Comparison of ENCODE assay signal across 1 cellular context in the genomic region with DNA sequence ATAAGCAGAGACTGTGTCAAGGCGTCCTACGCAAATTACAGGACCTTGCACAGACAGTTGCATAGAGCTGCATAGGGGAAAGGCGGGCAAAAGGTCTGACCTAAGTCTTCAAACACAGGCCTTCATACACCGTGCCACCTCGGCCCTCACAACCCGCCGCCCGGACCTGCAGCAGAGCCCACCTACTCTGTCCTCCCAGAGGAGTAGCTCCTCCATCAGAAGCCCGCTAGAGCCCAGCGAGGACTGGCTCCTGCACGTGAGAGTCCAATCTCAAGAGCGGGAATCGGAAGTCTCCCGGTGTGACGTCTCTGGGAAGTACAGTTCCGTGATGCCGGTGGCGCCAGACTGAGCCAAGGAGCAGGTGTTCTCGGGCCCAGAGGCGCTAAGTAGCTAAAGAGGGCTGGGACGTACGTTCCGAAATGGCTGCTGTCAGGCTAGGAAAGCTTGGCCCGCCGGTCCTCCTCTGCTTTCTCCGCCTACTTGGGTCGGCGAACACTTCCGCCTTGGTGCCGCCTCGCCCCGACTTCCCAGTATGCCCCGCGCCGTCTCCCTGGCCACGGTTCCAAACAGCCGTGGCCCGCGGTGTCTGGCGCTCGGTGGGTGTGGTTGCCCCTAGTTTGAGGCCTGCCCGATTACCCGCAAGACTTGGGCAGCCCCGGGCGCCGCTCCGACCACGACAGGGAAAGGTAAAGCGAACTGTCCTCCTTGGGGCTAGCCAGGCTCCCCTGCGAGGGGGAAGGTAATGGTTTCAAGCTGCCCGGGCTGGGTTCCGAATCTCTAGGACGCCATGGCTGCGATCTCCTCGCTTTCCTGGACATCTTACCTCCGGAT.
A peak's percentile ranks its signal among the peaks of the same experiment; 100 is the strongest.
TF ChIP-seq lines count a peak whose summit lies in the region.

A gene with protein sequence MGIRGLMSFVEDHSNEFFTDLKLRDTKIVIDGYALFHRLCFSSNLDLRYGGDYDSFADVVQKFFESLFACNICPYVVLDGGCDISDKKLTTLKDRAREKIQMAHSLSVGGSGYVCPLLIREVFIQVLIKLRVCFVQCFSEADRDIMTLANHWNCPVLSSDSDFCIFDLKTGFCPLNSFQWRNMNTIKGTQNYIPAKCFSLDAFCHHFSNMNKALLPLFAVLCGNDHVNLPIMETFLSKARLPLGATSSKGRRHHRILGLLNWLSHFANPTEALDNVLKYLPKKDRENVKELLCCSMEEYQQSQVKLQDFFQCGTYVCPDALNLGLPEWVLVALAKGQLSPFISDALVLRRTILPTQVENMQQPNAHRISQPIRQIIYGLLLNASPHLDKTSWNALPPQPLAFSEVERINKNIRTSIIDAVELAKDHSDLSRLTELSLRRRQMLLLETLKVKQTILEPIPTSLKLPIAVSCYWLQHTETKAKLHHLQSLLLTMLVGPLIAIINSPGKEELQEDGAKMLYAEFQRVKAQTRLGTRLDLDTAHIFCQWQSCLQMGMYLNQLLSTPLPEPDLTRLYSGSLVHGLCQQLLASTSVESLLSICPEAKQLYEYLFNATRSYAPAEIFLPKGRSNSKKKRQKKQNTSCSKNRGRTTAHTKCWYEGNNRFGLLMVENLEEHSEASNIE (minus strand): TSS at position 505 of the 831 bp plus-strand sequence. CDS start 1,519 bp downstream, outside the sequence.
A gene with protein sequence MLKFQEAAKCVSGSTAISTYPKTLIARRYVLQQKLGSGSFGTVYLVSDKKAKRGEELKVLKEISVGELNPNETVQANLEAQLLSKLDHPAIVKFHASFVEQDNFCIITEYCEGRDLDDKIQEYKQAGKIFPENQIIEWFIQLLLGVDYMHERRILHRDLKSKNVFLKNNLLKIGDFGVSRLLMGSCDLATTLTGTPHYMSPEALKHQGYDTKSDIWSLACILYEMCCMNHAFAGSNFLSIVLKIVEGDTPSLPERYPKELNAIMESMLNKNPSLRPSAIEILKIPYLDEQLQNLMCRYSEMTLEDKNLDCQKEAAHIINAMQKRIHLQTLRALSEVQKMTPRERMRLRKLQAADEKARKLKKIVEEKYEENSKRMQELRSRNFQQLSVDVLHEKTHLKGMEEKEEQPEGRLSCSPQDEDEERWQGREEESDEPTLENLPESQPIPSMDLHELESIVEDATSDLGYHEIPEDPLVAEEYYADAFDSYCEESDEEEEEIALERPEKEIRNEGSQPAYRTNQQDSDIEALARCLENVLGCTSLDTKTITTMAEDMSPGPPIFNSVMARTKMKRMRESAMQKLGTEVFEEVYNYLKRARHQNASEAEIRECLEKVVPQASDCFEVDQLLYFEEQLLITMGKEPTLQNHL (plus strand): TSS at position 557 of the 831 bp plus-strand sequence. CDS start 2,832 bp downstream, outside the sequence.

TF ChIP-seq in WTC11, 78 proteins besides CTCF, POLR2A, EP300 and RAD21 (continued from another document and continues in another):
- TF ChIP-seq, protein P1, sequence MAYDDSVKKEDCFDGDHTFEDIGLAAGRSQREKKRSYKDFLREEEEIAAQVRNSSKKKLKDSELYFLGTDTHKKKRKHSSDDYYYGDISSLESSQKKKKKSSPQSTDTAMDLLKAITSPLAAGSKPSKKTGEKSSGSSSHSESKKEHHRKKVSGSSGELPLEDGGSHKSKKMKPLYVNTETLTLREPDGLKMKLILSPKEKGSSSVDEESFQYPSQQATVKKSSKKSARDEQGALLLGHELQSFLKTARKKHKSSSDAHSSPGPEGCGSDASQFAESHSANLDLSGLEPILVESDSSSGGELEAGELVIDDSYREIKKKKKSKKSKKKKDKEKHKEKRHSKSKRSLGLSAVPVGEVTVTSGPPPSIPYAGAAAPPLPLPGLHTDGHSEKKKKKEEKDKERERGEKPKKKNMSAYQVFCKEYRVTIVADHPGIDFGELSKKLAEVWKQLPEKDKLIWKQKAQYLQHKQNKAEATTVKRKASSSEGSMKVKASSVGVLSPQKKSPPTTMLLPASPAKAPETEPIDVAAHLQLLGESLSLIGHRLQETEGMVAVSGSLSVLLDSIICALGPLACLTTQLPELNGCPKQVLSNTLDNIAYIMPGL (CRISPR knock-in tag; IDR thresholded peaks at IDR 0.05) = peak; percentile 67; the same call in 1 of the 2 replicates
- TF ChIP-seq, protein P2, sequence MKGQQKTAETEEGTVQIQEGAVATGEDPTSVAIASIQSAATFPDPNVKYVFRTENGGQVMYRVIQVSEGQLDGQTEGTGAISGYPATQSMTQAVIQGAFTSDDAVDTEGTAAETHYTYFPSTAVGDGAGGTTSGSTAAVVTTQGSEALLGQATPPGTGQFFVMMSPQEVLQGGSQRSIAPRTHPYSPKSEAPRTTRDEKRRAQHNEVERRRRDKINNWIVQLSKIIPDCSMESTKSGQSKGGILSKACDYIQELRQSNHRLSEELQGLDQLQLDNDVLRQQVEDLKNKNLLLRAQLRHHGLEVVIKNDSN (CRISPR knock-in tag; IDR thresholded peaks at IDR 0.05) = peak; percentile 33; the same call in 1 of the 2 replicates
- TF ChIP-seq CBFB (CRISPR knock-in tag; IDR thresholded peaks at IDR 0.05; ENCODE audit: low read depth) (no peak), ZNF121 (CRISPR knock-in tag; IDR thresholded peaks at IDR 0.05) (0 out of 2 replicates have a peak, but pooled peaks have one; percentile 22), ATF1 (CRISPR knock-in tag; IDR thresholded peaks at IDR 0.05) (no peak), PRRX2 (CRISPR knock-in tag; IDR thresholded peaks at IDR 0.05) (no peak), ZNF671 (CRISPR knock-in tag; IDR thresholded peaks at IDR 0.05) (no peak), ETV6 (CRISPR knock-in tag; IDR thresholded peaks at IDR 0.05) (peak; percentile 88; the same call in 1 of the 2 replicates), MYBL2 (CRISPR knock-in tag; IDR thresholded peaks at IDR 0.05) (peak; percentile 28; the same call in 1 of the 2 replicates), JUN (CRISPR knock-in tag; IDR thresholded peaks at IDR 0.05) (no peak), EMX1 (CRISPR knock-in tag; IDR thresholded peaks at IDR 0.05) (no peak), TCF7 (CRISPR knock-in tag; IDR thresholded peaks at IDR 0.05; ENCODE audit: low read depth) (no peak), MXD4 (CRISPR knock-in tag; IDR thresholded peaks at IDR 0.05; ENCODE audit: borderline replicate concordance) (no peak), NFATC4 (CRISPR knock-in tag; IDR thresholded peaks at IDR 0.05) (no peak), HMGA2 (CRISPR knock-in tag; IDR thresholded peaks at IDR 0.05) (no peak), SP1 (CRISPR knock-in tag; conservative IDR thresholded peaks at IDR 0.05) (peak; percentile 45; the same call in 1 of the 2 replicates), FOXP1 (CRISPR knock-in tag; IDR thresholded peaks at IDR 0.05; ENCODE audit: borderline replicate concordance) (peak; percentile 86)
- TF ChIP-seq, protein P3, sequence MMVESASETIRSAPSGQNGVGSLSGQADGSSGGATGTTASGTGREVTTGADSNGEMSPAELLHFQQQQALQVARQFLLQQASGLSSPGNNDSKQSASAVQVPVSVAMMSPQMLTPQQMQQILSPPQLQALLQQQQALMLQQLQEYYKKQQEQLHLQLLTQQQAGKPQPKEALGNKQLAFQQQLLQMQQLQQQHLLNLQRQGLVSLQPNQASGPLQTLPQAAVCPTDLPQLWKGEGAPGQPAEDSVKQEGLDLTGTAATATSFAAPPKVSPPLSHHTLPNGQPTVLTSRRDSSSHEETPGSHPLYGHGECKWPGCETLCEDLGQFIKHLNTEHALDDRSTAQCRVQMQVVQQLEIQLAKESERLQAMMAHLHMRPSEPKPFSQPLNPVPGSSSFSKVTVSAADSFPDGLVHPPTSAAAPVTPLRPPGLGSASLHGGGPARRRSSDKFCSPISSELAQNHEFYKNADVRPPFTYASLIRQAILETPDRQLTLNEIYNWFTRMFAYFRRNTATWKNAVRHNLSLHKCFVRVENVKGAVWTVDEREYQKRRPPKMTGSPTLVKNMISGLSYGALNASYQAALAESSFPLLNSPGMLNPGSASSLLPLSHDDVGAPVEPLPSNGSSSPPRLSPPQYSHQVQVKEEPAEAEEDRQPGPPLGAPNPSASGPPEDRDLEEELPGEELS (CRISPR knock-in tag; IDR thresholded peaks at IDR 0.05) = 0 out of 2 replicates have a peak, but pooled peaks have one; percentile 8
- TF ChIP-seq, protein P4, sequence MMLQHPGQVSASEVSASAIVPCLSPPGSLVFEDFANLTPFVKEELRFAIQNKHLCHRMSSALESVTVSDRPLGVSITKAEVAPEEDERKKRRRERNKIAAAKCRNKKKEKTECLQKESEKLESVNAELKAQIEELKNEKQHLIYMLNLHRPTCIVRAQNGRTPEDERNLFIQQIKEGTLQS (CRISPR knock-in tag; conservative IDR thresholded peaks at IDR 0.05) = no peak
- TF ChIP-seq, protein P5, sequence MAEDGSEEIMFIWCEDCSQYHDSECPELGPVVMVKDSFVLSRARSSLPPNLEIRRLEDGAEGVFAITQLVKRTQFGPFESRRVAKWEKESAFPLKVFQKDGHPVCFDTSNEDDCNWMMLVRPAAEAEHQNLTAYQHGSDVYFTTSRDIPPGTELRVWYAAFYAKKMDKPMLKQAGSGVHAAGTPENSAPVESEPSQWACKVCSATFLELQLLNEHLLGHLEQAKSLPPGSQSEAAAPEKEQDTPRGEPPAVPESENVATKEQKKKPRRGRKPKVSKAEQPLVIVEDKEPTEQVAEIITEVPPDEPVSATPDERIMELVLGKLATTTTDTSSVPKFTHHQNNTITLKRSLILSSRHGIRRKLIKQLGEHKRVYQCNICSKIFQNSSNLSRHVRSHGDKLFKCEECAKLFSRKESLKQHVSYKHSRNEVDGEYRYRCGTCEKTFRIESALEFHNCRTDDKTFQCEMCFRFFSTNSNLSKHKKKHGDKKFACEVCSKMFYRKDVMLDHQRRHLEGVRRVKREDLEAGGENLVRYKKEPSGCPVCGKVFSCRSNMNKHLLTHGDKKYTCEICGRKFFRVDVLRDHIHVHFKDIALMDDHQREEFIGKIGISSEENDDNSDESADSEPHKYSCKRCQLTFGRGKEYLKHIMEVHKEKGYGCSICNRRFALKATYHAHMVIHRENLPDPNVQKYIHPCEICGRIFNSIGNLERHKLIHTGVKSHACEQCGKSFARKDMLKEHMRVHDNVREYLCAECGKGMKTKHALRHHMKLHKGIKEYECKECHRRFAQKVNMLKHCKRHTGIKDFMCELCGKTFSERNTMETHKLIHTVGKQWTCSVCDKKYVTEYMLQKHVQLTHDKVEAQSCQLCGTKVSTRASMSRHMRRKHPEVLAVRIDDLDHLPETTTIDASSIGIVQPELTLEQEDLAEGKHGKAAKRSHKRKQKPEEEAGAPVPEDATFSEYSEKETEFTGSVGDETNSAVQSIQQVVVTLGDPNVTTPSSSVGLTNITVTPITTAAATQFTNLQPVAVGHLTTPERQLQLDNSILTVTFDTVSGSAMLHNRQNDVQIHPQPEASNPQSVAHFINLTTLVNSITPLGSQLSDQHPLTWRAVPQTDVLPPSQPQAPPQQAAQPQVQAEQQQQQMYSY (CRISPR knock-in tag; IDR thresholded peaks at IDR 0.05) = 0 out of 2 replicates have a peak, but pooled peaks have one; percentile 10
- TF ChIP-seq, protein P6, sequence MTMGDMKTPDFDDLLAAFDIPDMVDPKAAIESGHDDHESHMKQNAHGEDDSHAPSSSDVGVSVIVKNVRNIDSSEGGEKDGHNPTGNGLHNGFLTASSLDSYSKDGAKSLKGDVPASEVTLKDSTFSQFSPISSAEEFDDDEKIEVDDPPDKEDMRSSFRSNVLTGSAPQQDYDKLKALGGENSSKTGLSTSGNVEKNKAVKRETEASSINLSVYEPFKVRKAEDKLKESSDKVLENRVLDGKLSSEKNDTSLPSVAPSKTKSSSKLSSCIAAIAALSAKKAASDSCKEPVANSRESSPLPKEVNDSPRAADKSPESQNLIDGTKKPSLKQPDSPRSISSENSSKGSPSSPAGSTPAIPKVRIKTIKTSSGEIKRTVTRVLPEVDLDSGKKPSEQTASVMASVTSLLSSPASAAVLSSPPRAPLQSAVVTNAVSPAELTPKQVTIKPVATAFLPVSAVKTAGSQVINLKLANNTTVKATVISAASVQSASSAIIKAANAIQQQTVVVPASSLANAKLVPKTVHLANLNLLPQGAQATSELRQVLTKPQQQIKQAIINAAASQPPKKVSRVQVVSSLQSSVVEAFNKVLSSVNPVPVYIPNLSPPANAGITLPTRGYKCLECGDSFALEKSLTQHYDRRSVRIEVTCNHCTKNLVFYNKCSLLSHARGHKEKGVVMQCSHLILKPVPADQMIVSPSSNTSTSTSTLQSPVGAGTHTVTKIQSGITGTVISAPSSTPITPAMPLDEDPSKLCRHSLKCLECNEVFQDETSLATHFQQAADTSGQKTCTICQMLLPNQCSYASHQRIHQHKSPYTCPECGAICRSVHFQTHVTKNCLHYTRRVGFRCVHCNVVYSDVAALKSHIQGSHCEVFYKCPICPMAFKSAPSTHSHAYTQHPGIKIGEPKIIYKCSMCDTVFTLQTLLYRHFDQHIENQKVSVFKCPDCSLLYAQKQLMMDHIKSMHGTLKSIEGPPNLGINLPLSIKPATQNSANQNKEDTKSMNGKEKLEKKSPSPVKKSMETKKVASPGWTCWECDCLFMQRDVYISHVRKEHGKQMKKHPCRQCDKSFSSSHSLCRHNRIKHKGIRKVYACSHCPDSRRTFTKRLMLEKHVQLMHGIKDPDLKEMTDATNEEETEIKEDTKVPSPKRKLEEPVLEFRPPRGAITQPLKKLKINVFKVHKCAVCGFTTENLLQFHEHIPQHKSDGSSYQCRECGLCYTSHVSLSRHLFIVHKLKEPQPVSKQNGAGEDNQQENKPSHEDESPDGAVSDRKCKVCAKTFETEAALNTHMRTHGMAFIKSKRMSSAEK (CRISPR knock-in tag; IDR thresholded peaks at IDR 0.05; ENCODE audit: borderline replicate concordance) = no peak
- TF ChIP-seq, protein P7, sequence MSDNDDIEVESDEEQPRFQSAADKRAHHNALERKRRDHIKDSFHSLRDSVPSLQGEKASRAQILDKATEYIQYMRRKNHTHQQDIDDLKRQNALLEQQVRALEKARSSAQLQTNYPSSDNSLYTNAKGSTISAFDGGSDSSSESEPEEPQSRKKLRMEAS (CRISPR knock-in tag; IDR thresholded peaks at IDR 0.05) = peak; percentile 91
- TF ChIP-seq, protein P8, sequence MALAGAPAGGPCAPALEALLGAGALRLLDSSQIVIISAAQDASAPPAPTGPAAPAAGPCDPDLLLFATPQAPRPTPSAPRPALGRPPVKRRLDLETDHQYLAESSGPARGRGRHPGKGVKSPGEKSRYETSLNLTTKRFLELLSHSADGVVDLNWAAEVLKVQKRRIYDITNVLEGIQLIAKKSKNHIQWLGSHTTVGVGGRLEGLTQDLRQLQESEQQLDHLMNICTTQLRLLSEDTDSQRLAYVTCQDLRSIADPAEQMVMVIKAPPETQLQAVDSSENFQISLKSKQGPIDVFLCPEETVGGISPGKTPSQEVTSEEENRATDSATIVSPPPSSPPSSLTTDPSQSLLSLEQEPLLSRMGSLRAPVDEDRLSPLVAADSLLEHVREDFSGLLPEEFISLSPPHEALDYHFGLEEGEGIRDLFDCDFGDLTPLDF (CRISPR knock-in tag; IDR thresholded peaks at IDR 0.05) = 0 out of 2 replicates have a peak, but pooled peaks have one; percentile 49
- TF ChIP-seq, protein P9, sequence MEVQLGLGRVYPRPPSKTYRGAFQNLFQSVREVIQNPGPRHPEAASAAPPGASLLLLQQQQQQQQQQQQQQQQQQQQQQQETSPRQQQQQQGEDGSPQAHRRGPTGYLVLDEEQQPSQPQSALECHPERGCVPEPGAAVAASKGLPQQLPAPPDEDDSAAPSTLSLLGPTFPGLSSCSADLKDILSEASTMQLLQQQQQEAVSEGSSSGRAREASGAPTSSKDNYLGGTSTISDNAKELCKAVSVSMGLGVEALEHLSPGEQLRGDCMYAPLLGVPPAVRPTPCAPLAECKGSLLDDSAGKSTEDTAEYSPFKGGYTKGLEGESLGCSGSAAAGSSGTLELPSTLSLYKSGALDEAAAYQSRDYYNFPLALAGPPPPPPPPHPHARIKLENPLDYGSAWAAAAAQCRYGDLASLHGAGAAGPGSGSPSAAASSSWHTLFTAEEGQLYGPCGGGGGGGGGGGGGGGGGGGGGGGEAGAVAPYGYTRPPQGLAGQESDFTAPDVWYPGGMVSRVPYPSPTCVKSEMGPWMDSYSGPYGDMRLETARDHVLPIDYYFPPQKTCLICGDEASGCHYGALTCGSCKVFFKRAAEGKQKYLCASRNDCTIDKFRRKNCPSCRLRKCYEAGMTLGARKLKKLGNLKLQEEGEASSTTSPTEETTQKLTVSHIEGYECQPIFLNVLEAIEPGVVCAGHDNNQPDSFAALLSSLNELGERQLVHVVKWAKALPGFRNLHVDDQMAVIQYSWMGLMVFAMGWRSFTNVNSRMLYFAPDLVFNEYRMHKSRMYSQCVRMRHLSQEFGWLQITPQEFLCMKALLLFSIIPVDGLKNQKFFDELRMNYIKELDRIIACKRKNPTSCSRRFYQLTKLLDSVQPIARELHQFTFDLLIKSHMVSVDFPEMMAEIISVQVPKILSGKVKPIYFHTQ (CRISPR knock-in tag; IDR thresholded peaks at IDR 0.05) = no peak
